ENCODE assay signal across 14 cellular contexts in genomic region chr6:110950443-110950842, GRCh38.
"Had no signal": no experiment of that assay in that cellular context is flagged by ENCODE, and none has a peak within 500 bp of the region (broad histone marks: within the 10 kb centered on the region; RNA-seq: fewer than 3 reads in every experiment).

No MANE protein-coding gene starts in this region.

- H3K4me1 ChIP-seq: colonic mucosa, pancreas had no signal

- H3K27ac ChIP-seq: body of pancreas, colonic mucosa, pancreas, thyroid gland, WERI-Rb-1 had no signal

- H3K4me3 ChIP-seq: body of pancreas, colonic mucosa, mucosa of descending colon, pancreas, thyroid gland had no signal

- H3K36me3 ChIP-seq: colonic mucosa, pancreas, thyroid gland, WERI-Rb-1 had no signal

- H3K27me3 ChIP-seq: body of pancreas, colonic mucosa, pancreas, thyroid gland had no signal

- ATAC-seq: activated T-cell treated with anti-CD3 and anti-CD28 coated beads, Interleukin-2, amount 50 U/mL, for 72 hours; body of pancreas; left ventricle myocardium superior; mucosa of descending colon had no signal

- H3K9me3 ChIP-seq: body of pancreas, colonic mucosa, mucosa of descending colon, pancreas, thyroid gland had no signal

- DNase-seq: activated CD4-positive, alpha-beta T cell treated with anti-CD3 and anti-CD28 coated beads for 1 hour; activated CD8-positive, alpha-beta memory T cell treated with anti-CD3 and anti-CD28 coated beads for 24 hours; activated CD8-positive, alpha-beta memory T cell treated with anti-CD3 and anti-CD28 coated beads, Interleukin-2, amount 50 U/mL, for 48 hours; activated gamma-delta T cell treated with Interleukin-2 at 50 U/mL for 16 hours; activated naive CD8-positive, alpha-beta T cell treated with anti-CD3 and anti-CD28 coated beads for 36 hours; activated T-cell treated with anti-CD3 and anti-CD28 coated beads, Interleukin-2, amount 50 U/mL, for 72 hours; body of pancreas; colonic mucosa; head of caudate nucleus; left ventricle myocardium superior; mucosa of descending colon; pancreas; thyroid gland; WERI-Rb-1 had no signal
